ENCODE assay signal across 1 cellular context in the genomic region with DNA sequence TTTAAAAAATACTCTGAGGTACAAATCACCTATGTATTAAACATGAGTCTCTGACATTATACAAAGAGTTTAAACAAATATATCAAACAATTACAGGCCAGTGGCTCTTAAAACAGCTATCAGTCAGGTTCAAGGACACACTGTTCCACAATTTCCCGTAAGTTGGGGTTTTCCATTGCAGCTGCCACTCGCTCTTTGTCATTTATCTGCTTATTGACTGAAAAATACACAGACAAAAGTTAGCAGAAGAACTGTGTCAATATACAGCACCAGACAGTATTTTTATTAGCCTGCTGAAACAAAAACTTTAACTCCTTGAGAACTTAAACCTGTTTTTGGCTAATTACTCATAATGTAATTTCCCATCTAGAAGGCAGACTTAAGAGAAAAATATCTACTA.
TF ChIP-seq lines count a peak whose summit lies in the region.

No MANE protein-coding gene starts in this region.

TF ChIP-seq in HepG2, 621 proteins besides CTCF, POLR2A, EP300 and RAD21 (continued from another document and continues in another):
- TF ChIP-seq, protein P1, sequence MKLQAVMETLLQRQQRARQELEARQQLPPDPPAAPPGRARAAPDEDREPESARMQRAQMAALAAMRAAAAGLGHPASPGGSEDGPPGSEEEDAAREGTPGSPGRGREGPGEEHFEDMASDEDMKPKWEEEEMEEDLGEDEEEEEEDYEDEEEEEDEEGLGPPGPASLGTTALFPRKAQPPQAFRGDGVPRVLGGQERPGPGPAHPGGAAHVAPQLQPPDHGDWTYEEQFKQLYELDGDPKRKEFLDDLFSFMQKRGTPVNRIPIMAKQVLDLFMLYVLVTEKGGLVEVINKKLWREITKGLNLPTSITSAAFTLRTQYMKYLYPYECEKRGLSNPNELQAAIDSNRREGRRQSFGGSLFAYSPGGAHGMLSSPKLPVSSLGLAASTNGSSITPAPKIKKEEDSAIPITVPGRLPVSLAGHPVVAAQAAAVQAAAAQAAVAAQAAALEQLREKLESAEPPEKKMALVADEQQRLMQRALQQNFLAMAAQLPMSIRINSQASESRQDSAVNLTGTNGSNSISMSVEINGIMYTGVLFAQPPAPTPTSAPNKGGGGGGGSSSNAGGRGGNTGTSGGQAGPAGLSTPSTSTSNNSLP (IDR thresholded peaks at IDR 0.05; ENCODE audit: low read depth, low read length) = peak; percentile 87
- TF ChIP-seq, protein P2, sequence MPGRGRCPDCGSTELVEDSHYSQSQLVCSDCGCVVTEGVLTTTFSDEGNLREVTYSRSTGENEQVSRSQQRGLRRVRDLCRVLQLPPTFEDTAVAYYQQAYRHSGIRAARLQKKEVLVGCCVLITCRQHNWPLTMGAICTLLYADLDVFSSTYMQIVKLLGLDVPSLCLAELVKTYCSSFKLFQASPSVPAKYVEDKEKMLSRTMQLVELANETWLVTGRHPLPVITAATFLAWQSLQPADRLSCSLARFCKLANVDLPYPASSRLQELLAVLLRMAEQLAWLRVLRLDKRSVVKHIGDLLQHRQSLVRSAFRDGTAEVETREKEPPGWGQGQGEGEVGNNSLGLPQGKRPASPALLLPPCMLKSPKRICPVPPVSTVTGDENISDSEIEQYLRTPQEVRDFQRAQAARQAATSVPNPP (CRISPR knock-in tag; IDR thresholded peaks at IDR 0.05) = 0 out of 2 replicates have a peak, but pooled peaks have one; percentile 44
- TF ChIP-seq ZNF543 (CRISPR knock-in tag; IDR thresholded peaks at IDR 0.05) (no peak), ZNF550 (CRISPR knock-in tag; IDR thresholded peaks at IDR 0.05; ENCODE audit: borderline replicate concordance) (no peak), KAT8 (CRISPR knock-in tag; IDR thresholded peaks at IDR 0.05) (peak; percentile 72), NAIF1 (CRISPR knock-in tag; IDR thresholded peaks at IDR 0.05; ENCODE audit: borderline replicate concordance) (no peak), JUND (CRISPR knock-in tag; IDR thresholded peaks at IDR 0.05) (no peak), ZNF563 (CRISPR knock-in tag; IDR thresholded peaks at IDR 0.05) (no peak), TRIM24 (CRISPR knock-in tag; IDR thresholded peaks at IDR 0.05) (no peak), ZSCAN25 (CRISPR knock-in tag; IDR thresholded peaks at IDR 0.05) (no peak), MTF1 (CRISPR knock-in tag; IDR thresholded peaks at IDR 0.05) (no peak), POGZ (CRISPR knock-in tag; IDR thresholded peaks at IDR 0.05) (no peak; the same call in 1 of the 2 replicates), NFIB (CRISPR knock-in tag; IDR thresholded peaks at IDR 0.05; ENCODE audit: borderline replicate concordance) (no peak), CCAR2 (optimal IDR thresholded peaks at IDR 0.05; ENCODE audit: low read depth, low read length) (no peak), HNRNPUL1 (IDR thresholded peaks at IDR 0.05; ENCODE audit: low read depth, low read length) (peak; percentile 34; the same call in 1 of the 2 replicates), ZNF652 (CRISPR knock-in tag; IDR thresholded peaks at IDR 0.05; ENCODE audit: borderline replicate concordance, low read depth) (peak; percentile 97), HMG20B (CRISPR knock-in tag; conservative IDR thresholded peaks at IDR 0.05) (peak; percentile 87; the same call in 1 of the 2 replicates), ZFAT (CRISPR knock-in tag; conservative IDR thresholded peaks at IDR 0.05) (no peak), ZNF672 (CRISPR knock-in tag; IDR thresholded peaks at IDR 0.05) (no peak), EZH2 (conservative IDR thresholded peaks at IDR 0.05; ENCODE audit: low read depth, low read length) (no peak), ZNF431 (CRISPR knock-in tag; IDR thresholded peaks at IDR 0.05; ENCODE audit: borderline replicate concordance, low read depth) (no peak), MEF2D (CRISPR knock-in tag; IDR thresholded peaks at IDR 0.05) (peak; percentile 50; the same call in 1 of the 2 replicates), TAF15 (IDR thresholded peaks at IDR 0.05; ENCODE audit: low read depth, low read length, poor library complexity, severe bottlenecking) (no peak), ZEB1 (IDR thresholded peaks at IDR 0.05; ENCODE audit: insufficient replicate concordance, low read depth) (no peak), TMF1 (CRISPR knock-in tag; IDR thresholded peaks at IDR 0.05; ENCODE audit: low read depth) (no peak), ZNF296 (CRISPR knock-in tag; conservative IDR thresholded peaks at IDR 0.05) (no peak), ZNF350 (CRISPR knock-in tag; IDR thresholded peaks at IDR 0.05; ENCODE audit: borderline replicate concordance, low read depth) (no peak), DNMT1 (CRISPR knock-in tag; IDR thresholded peaks at IDR 0.05) (no peak), ZNF205 (CRISPR knock-in tag; IDR thresholded peaks at IDR 0.05) (peak; percentile 64; the same call in 1 of the 2 replicates), SNRNP70 (IDR thresholded peaks at IDR 0.05; ENCODE audit: low read depth, low read length) (no peak), GLI4 (CRISPR knock-in tag; IDR thresholded peaks at IDR 0.05; ENCODE audit: borderline replicate concordance) (no peak), ZBTB7A (CRISPR knock-in tag; IDR thresholded peaks at IDR 0.05) (no peak), ZNF34 (CRISPR knock-in tag; IDR thresholded peaks at IDR 0.05; ENCODE audit: borderline replicate concordance) (no peak), JARID2 (CRISPR knock-in tag; IDR thresholded peaks at IDR 0.05; ENCODE audit: insufficient replicate concordance) (no peak), RORA (CRISPR knock-in tag; IDR thresholded peaks at IDR 0.05) (peak; percentile 43; the same call in 1 of the 2 replicates), PLRG1 (conservative IDR thresholded peaks at IDR 0.05) (no peak), ZNF230 (CRISPR knock-in tag; IDR thresholded peaks at IDR 0.05) (no peak), ZNF160 (CRISPR knock-in tag; IDR thresholded peaks at IDR 0.05) (no peak), BRCA1 (CRISPR knock-in tag; IDR thresholded peaks at IDR 0.05) (no peak), JDP2 (CRISPR knock-in tag; IDR thresholded peaks at IDR 0.05; ENCODE audit: borderline replicate concordance) (no peak; the same call in 1 of the 2 replicates), NR3C1 (CRISPR knock-in tag; IDR thresholded peaks at IDR 0.05) (no peak), DNMT3B (CRISPR knock-in tag; conservative IDR thresholded peaks at IDR 0.05) (no peak), PHF21A (CRISPR knock-in tag; IDR thresholded peaks at IDR 0.05) (peak; percentile 56), CAMTA2 (CRISPR knock-in tag; IDR thresholded peaks at IDR 0.05; ENCODE audit: borderline replicate concordance) (no peak), AGO1 (IDR thresholded peaks at IDR 0.05; ENCODE audit: low read depth, low read length, poor library complexity, severe bottlenecking) (no peak), MAFK (conservative IDR thresholded peaks at IDR 0.05 in 1 of 2, IDR thresholded peaks at IDR 0.05 in 1 of 2; ENCODE audit: low read length in 2 of 2) (no peak), ZNF292 (CRISPR knock-in tag; IDR thresholded peaks at IDR 0.05; ENCODE audit: borderline replicate concordance, low read depth) (no peak), ZBTB3 (CRISPR knock-in tag; IDR thresholded peaks at IDR 0.05; ENCODE audit: borderline replicate concordance, low read depth) (no peak), CENPX (CRISPR knock-in tag; IDR thresholded peaks at IDR 0.05) (no peak), KLF16 (CRISPR knock-in tag; IDR thresholded peaks at IDR 0.05) (peak in 1 of 2 experiments; percentile 84; a peak in 2 of 4 replicates)
- TF ChIP-seq, protein P3, sequence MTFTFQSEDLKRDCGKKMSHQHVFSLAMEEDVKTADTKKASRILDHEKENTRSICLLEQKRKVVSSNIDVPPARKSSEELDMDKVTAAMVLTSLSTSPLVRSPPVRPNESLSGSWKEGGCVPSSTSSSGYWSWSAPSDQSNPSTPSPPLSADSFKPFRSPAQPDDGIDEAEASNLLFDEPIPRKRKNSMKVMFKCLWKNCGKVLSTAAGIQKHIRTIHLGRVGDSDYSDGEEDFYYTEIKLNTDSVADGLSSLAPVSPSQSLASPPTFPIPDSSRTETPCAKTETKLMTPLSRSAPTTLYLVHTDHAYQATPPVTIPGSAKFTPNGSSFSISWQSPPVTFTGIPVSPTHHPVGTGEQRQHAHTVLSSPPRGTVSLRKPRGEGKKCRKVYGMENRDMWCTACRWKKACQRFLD (CRISPR knock-in tag; IDR thresholded peaks at IDR 0.05; ENCODE audit: borderline replicate concordance) = no peak
- TF ChIP-seq, protein P4, sequence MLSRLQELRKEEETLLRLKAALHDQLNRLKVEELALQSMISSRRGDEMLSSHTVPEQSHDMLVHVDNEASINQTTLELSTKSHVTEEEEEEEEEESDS (CRISPR knock-in tag; IDR thresholded peaks at IDR 0.05; ENCODE audit: borderline replicate concordance) = no peak
- TF ChIP-seq, protein P5, sequence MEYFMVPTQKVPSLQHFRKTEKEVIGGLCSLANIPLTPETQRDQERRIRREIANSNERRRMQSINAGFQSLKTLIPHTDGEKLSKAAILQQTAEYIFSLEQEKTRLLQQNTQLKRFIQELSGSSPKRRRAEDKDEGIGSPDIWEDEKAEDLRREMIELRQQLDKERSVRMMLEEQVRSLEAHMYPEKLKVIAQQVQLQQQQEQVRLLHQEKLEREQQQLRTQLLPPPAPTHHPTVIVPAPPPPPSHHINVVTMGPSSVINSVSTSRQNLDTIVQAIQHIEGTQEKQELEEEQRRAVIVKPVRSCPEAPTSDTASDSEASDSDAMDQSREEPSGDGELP (IDR thresholded peaks at IDR 0.05; ENCODE audit: borderline replicate concordance, low read depth) = peak; percentile 60
- TF ChIP-seq, protein P6, sequence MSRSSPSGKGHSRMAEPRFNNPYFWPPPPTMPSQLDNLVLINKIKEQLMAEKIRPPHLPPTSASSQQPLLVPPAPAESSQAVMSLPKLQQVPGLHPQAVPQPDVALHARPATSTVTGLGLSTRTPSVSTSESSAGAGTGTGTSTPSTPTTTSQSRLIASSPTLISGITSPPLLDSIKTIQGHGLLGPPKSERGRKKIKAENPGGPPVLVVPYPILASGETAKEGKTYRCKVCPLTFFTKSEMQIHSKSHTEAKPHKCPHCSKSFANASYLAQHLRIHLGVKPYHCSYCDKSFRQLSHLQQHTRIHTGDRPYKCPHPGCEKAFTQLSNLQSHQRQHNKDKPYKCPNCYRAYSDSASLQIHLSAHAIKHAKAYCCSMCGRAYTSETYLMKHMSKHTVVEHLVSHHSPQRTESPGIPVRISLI (CRISPR knock-in tag; IDR thresholded peaks at IDR 0.05; ENCODE audit: borderline replicate concordance) = no peak
- TF ChIP-seq, protein P7, sequence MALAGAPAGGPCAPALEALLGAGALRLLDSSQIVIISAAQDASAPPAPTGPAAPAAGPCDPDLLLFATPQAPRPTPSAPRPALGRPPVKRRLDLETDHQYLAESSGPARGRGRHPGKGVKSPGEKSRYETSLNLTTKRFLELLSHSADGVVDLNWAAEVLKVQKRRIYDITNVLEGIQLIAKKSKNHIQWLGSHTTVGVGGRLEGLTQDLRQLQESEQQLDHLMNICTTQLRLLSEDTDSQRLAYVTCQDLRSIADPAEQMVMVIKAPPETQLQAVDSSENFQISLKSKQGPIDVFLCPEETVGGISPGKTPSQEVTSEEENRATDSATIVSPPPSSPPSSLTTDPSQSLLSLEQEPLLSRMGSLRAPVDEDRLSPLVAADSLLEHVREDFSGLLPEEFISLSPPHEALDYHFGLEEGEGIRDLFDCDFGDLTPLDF (CRISPR knock-in tag; IDR thresholded peaks at IDR 0.05) = 0 out of 2 replicates have a peak, but pooled peaks have one; percentile 25
- TF ChIP-seq, protein P8, sequence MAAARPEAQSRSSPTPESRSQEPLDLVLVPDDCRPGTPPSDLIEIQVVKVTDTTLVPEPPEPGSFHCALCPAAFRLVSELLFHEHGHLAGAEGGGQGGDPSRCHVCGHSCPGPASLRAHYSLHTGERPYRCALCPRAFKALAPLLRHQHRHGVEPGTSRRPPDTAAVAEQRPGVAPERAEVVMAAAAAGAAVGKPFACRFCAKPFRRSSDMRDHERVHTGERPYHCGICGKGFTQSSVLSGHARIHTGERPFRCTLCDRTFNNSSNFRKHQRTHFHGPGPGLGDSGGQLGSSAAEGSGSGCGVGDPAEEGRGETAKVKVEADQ (CRISPR knock-in tag; IDR thresholded peaks at IDR 0.05; ENCODE audit: borderline replicate concordance) = no peak
- TF ChIP-seq, protein P9, sequence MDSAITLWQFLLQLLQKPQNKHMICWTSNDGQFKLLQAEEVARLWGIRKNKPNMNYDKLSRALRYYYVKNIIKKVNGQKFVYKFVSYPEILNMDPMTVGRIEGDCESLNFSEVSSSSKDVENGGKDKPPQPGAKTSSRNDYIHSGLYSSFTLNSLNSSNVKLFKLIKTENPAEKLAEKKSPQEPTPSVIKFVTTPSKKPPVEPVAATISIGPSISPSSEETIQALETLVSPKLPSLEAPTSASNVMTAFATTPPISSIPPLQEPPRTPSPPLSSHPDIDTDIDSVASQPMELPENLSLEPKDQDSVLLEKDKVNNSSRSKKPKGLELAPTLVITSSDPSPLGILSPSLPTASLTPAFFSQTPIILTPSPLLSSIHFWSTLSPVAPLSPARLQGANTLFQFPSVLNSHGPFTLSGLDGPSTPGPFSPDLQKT (CRISPR knock-in tag; IDR thresholded peaks at IDR 0.05; ENCODE audit: borderline replicate concordance) = no peak
- TF ChIP-seq, protein P10, sequence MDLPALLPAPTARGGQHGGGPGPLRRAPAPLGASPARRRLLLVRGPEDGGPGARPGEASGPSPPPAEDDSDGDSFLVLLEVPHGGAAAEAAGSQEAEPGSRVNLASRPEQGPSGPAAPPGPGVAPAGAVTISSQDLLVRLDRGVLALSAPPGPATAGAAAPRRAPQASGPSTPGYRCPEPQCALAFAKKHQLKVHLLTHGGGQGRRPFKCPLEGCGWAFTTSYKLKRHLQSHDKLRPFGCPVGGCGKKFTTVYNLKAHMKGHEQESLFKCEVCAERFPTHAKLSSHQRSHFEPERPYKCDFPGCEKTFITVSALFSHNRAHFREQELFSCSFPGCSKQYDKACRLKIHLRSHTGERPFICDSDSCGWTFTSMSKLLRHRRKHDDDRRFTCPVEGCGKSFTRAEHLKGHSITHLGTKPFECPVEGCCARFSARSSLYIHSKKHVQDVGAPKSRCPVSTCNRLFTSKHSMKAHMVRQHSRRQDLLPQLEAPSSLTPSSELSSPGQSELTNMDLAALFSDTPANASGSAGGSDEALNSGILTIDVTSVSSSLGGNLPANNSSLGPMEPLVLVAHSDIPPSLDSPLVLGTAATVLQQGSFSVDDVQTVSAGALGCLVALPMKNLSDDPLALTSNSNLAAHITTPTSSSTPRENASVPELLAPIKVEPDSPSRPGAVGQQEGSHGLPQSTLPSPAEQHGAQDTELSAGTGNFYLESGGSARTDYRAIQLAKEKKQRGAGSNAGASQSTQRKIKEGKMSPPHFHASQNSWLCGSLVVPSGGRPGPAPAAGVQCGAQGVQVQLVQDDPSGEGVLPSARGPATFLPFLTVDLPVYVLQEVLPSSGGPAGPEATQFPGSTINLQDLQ (CRISPR knock-in tag; IDR thresholded peaks at IDR 0.05) = no peak
- TF ChIP-seq, protein P11, sequence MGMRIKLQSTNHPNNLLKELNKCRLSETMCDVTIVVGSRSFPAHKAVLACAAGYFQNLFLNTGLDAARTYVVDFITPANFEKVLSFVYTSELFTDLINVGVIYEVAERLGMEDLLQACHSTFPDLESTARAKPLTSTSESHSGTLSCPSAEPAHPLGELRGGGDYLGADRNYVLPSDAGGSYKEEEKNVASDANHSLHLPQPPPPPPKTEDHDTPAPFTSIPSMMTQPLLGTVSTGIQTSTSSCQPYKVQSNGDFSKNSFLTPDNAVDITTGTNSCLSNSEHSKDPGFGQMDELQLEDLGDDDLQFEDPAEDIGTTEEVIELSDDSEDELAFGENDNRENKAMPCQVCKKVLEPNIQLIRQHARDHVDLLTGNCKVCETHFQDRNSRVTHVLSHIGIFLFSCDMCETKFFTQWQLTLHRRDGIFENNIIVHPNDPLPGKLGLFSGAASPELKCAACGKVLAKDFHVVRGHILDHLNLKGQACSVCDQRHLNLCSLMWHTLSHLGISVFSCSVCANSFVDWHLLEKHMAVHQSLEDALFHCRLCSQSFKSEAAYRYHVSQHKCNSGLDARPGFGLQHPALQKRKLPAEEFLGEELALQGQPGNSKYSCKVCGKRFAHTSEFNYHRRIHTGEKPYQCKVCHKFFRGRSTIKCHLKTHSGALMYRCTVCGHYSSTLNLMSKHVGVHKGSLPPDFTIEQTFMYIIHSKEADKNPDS (CRISPR knock-in tag; IDR thresholded peaks at IDR 0.05) = no peak
